1 cellular context compared by ENCODE assay signal in the genomic region with DNA sequence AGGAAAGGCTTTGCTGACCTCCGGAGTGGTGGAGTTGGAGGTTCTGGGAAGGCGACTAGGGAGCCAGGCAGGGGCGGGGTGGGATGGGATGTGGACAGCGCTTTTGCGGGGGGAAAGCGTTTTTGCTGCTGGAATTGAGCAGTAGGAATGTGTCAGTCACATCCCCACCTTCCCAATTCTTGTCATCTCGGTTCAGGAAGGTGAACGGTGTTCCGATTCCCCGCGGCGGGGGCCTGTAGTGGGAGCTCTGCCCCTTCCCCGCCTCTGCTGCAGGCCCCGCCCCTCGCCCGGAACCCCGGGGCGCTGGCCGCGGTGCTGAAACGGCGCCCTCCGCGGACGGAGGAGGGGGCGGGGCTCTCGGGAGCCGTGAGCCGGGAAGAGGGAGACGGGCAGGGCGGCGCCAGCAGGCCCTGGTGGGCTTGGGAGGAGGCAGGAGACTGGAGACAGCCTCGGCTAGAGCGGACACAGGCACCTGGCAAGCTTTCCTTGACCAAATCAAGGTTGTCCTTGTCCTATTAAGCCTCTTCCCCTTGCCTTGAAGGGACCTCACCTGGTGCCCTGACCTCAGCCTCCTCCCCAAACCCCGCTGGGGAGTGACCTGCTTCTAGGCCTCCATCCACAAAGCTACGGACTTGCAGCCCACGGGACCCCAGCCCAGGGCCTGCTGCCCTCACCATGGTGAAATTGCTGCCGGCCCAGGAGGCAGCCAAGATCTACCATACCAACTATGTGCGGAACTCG.
TF ChIP-seq lines count a peak whose summit lies in the region.

LHFPL5 (plus strand) TSS at position 357 of the 741 bp plus-strand sequence; CDS start at position 676, 319 bp downstream.

TF ChIP-seq in HepG2, 621 proteins besides CTCF, POLR2A, EP300 and RAD21 (continued from another document and continues in another):
- TF ChIP-seq FOXP4 (CRISPR knock-in tag; IDR thresholded peaks at IDR 0.05) = peak; percentile 75
- TF ChIP-seq ARNT2 (CRISPR knock-in tag; IDR thresholded peaks at IDR 0.05; ENCODE audit: low read depth) = peak; percentile 99
- no peak for TF ChIP-seq PHF21A (CRISPR knock-in tag; IDR thresholded peaks at IDR 0.05)
- TF ChIP-seq TOPORS (CRISPR knock-in tag; IDR thresholded peaks at IDR 0.05) = peak; percentile 97
- peak; percentile 78; the same call in 1 of the 2 replicates for TF ChIP-seq KMT2A (CRISPR knock-in tag; IDR thresholded peaks at IDR 0.05)
- TF ChIP-seq KDM6A (CRISPR knock-in tag; IDR thresholded peaks at IDR 0.05; ENCODE audit: low read depth) = no peak
- TF ChIP-seq SIN3A (IDR thresholded peaks at IDR 0.05; ENCODE audit: borderline replicate concordance, low read depth, low read length) = peak; percentile 93
- TF ChIP-seq PREB (CRISPR knock-in tag; IDR thresholded peaks at IDR 0.05) = peak; percentile 98
- TF ChIP-seq ZMAT3 (CRISPR knock-in tag; conservative IDR thresholded peaks at IDR 0.05) = peak; percentile 100
- TF ChIP-seq HNRNPK (IDR thresholded peaks at IDR 0.05; ENCODE audit: low read depth, low read length, poor library complexity, severe bottlenecking) = no peak
- no peak for TF ChIP-seq POLR2G (IDR thresholded peaks at IDR 0.05; ENCODE audit: low read depth, low read length)
- TF ChIP-seq LRRFIP1 (CRISPR knock-in tag; conservative IDR thresholded peaks at IDR 0.05) = peak; percentile 98
- TF ChIP-seq FOXK2 (IDR thresholded peaks at IDR 0.05) = no peak
- TF ChIP-seq, protein P1, sequence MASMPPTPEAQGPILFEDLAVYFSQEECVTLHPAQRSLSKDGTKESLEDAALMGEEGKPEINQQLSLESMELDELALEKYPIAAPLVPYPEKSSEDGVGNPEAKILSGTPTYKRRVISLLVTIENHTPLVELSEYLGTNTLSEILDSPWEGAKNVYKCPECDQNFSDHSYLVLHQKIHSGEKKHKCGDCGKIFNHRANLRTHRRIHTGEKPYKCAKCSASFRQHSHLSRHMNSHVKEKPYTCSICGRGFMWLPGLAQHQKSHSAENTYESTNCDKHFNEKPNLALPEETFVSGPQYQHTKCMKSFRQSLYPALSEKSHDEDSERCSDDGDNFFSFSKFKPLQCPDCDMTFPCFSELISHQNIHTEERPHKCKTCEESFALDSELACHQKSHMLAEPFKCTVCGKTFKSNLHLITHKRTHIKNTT (CRISPR knock-in tag; IDR thresholded peaks at IDR 0.05) = no peak
- 0 out of 2 replicates have a peak, but pooled peaks have one; percentile 28 for TF ChIP-seq ZFX (CRISPR knock-in tag; IDR thresholded peaks at IDR 0.05; ENCODE audit: low read depth)
- peak; percentile 83 for TF ChIP-seq ZNF263 (CRISPR knock-in tag; IDR thresholded peaks at IDR 0.05)
- peak; percentile 99 for TF ChIP-seq ZNF780A (CRISPR knock-in tag; IDR thresholded peaks at IDR 0.05)
- 0 out of 2 replicates have a peak, but pooled peaks have one; percentile 87 for TF ChIP-seq ZNF251 (CRISPR knock-in tag; IDR thresholded peaks at IDR 0.05)
- TF ChIP-seq HBP1 (CRISPR knock-in tag; IDR thresholded peaks at IDR 0.05; ENCODE audit: low read depth) = peak; percentile 99
- peak; percentile 90 for TF ChIP-seq ZNF619 (CRISPR knock-in tag; IDR thresholded peaks at IDR 0.05)
- TF ChIP-seq, protein P2, sequence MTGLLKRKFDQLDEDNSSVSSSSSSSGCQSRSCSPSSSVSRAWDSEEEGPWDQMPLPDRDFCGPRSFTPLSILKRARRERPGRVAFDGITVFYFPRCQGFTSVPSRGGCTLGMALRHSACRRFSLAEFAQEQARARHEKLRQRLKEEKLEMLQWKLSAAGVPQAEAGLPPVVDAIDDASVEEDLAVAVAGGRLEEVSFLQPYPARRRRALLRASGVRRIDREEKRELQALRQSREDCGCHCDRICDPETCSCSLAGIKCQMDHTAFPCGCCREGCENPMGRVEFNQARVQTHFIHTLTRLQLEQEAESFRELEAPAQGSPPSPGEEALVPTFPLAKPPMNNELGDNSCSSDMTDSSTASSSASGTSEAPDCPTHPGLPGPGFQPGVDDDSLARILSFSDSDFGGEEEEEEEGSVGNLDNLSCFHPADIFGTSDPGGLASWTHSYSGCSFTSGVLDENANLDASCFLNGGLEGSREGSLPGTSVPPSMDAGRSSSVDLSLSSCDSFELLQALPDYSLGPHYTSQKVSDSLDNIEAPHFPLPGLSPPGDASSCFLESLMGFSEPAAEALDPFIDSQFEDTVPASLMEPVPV (CRISPR knock-in tag; IDR thresholded peaks at IDR 0.05) = peak; percentile 96
- TF ChIP-seq ZBTB20 (CRISPR knock-in tag; IDR thresholded peaks at IDR 0.05; ENCODE audit: borderline replicate concordance, low read depth) = peak; percentile 76; the same call in 1 of the 2 replicates
- peak; percentile 85 for TF ChIP-seq BCL6 (CRISPR knock-in tag; IDR thresholded peaks at IDR 0.05)
- peak; percentile 95; the same call in 1 of the 2 replicates for TF ChIP-seq RFXANK (CRISPR knock-in tag; IDR thresholded peaks at IDR 0.05)
- peak; percentile 92; the same call in 1 of the 2 replicates for TF ChIP-seq ZFP1 (CRISPR knock-in tag; IDR thresholded peaks at IDR 0.05)
- TF ChIP-seq NR3C1 (CRISPR knock-in tag; IDR thresholded peaks at IDR 0.05) = peak; percentile 94; the same call in 1 of the 2 replicates
- TF ChIP-seq ZSCAN20 (CRISPR knock-in tag; IDR thresholded peaks at IDR 0.05; ENCODE audit: borderline replicate concordance) = peak; percentile 99; the same call in 1 of the 2 replicates
- no peak for TF ChIP-seq CENPX (CRISPR knock-in tag; IDR thresholded peaks at IDR 0.05)
- TF ChIP-seq, protein P3, sequence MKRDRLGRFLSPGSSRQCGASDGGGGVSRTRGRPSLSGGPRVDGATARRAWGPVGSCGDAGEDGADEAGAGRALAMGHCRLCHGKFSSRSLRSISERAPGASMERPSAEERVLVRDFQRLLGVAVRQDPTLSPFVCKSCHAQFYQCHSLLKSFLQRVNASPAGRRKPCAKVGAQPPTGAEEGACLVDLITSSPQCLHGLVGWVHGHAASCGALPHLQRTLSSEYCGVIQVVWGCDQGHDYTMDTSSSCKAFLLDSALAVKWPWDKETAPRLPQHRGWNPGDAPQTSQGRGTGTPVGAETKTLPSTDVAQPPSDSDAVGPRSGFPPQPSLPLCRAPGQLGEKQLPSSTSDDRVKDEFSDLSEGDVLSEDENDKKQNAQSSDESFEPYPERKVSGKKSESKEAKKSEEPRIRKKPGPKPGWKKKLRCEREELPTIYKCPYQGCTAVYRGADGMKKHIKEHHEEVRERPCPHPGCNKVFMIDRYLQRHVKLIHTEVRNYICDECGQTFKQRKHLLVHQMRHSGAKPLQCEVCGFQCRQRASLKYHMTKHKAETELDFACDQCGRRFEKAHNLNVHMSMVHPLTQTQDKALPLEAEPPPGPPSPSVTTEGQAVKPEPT (CRISPR knock-in tag; IDR thresholded peaks at IDR 0.05; ENCODE audit: low read depth) = peak; percentile 97
- TF ChIP-seq CCAR2 (optimal IDR thresholded peaks at IDR 0.05; ENCODE audit: low read depth, low read length) = no peak
- peak; percentile 95 for TF ChIP-seq ZSCAN25 (CRISPR knock-in tag; IDR thresholded peaks at IDR 0.05)
- TF ChIP-seq ZNF30 (CRISPR knock-in tag; IDR thresholded peaks at IDR 0.05) = peak; percentile 98
- TF ChIP-seq ATM (IDR thresholded peaks at IDR 0.05; ENCODE audit: borderline replicate concordance) = no peak
- no peak for TF ChIP-seq HNF4G (IDR thresholded peaks at IDR 0.05; ENCODE audit: borderline replicate concordance, low read depth, low read length)
- 0 out of 2 replicates have a peak, but pooled peaks have one; percentile 56 for TF ChIP-seq HNF4G (CRISPR knock-in tag; IDR thresholded peaks at IDR 0.05; ENCODE audit: borderline replicate concordance, low read depth)
- peak; percentile 97 for TF ChIP-seq KLF13 (CRISPR knock-in tag; IDR thresholded peaks at IDR 0.05)
- peak; percentile 57 for TF ChIP-seq PHF8 (CRISPR knock-in tag; IDR thresholded peaks at IDR 0.05)
- TF ChIP-seq MIER3 (CRISPR knock-in tag; IDR thresholded peaks at IDR 0.05; ENCODE audit: borderline replicate concordance) = peak; percentile 94; the same call in 1 of the 2 replicates
- no peak for TF ChIP-seq HNF4A (CRISPR knock-in tag; IDR thresholded peaks at IDR 0.05)
- TF ChIP-seq ZNF747 (CRISPR knock-in tag; IDR thresholded peaks at IDR 0.05; ENCODE audit: borderline replicate concordance) = peak; percentile 89
- no peak for TF ChIP-seq BHLHE40 (IDR thresholded peaks at IDR 0.05; ENCODE audit: low read length)
- TF ChIP-seq KDM4B (CRISPR knock-in tag; IDR thresholded peaks at IDR 0.05) = peak; percentile 99
- no peak for TF ChIP-seq TBX3 (IDR thresholded peaks at IDR 0.05; ENCODE audit: borderline replicate concordance)
- TF ChIP-seq ZNF713 (CRISPR knock-in tag; IDR thresholded peaks at IDR 0.05) = no peak
- peak; percentile 98 for TF ChIP-seq KDM3A (CRISPR knock-in tag; IDR thresholded peaks at IDR 0.05; ENCODE audit: low read depth)
- TF ChIP-seq ZNF710 (CRISPR knock-in tag; IDR thresholded peaks at IDR 0.05; ENCODE audit: borderline replicate concordance) = peak; percentile 85
- TF ChIP-seq ZNF572 (CRISPR knock-in tag; IDR thresholded peaks at IDR 0.05) = no peak
- no peak for TF ChIP-seq ADNP (CRISPR knock-in tag; IDR thresholded peaks at IDR 0.05)
- peak; percentile 100 for TF ChIP-seq ZNF33B (CRISPR knock-in tag; IDR thresholded peaks at IDR 0.05)
- TF ChIP-seq GMEB1 (CRISPR knock-in tag; IDR thresholded peaks at IDR 0.05; ENCODE audit: borderline replicate concordance) = peak; percentile 53; the same call in 1 of the 2 replicates
